ENCODE assay signal across 12 cellular contexts in the genomic region with DNA sequence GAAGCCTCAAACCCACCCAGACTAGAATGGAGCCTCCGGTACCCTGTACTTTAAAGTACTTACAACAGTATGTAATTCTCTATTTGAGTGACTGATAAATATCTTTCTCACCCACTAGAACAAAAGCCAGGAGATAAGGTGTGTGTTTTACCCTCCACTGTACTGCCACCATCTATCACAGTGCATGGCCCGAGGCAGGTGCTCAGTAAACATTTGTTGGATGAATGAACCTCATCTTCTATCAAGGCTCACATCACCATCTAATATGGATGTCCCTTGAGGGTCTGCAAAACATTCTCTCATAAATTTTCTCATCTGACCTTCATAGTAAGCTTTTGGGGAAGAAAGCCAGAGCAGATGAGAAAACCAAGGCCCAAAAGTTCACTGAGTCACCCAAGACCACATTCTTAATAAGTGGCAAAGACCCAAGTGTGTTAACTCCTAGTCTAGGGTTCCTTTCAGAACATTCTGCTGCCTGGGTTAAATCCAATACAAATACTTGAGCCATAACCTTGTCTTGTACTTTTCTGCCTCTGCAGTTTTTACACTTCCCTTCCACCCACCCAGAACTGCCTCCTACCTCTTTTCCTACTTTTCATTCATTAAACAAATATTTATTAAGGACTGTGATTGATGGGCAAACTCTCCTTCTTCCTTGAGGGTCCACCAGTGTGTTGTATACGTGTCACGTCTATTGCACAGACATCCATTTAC. TPM values are rescaled to one million over a fixed set of nuclear protein-coding genes. Genes with fewer than 3 reads are reported as not detected.
DNase-seq lines count a peak whose midpoint lies in the region; ATAC-seq, FAIRE-seq and TF ChIP-seq lines count a peak whose summit lies in the region.
"Had no signal": no experiment of that assay in that cellular context is flagged by ENCODE, and none has a peak within 500 bp of the region (broad histone marks: within the 10 kb centered on the region; RNA-seq: fewer than 3 reads in every experiment).

No MANE protein-coding gene starts in this region.

- H3K9me3 Mint-ChIP-seq in activated T-cell treated with anti-CD3 and anti-CD28 coated beads, Interleukin-2, amount 50 U/mL, for 4 hours = peaks cover 3% of the 10 kb centered on the region
- H3K9me3 Mint-ChIP-seq: activated CD4-positive, alpha-beta T cell treated with anti-CD3 and anti-CD28 coated beads, Interleukin-2, amount 10 ng/mL, durations not matched to agents 7 days and 5 days had no signal

- H3K4me2 ChIP-seq in endothelial cell of umbilical vein (ENCODE audit: insufficient read depth, low read length) = peak overlapping the region; percentile 63

- peaks cover 100% of the 10 kb centered on the region for H3K79me2 ChIP-seq in endothelial cell of umbilical vein (ENCODE audit: control insufficient read depth, insufficient read depth, low read length)

- peaks cover 5% of the 10 kb centered on the region for H3K27me3 Mint-ChIP-seq in activated T-cell treated with anti-CD3 and anti-CD28 coated beads, Interleukin-2, amount 50 U/mL, for 4 hours (ENCODE audit: low read depth)

- no peaks in the 10 kb centered on the region for H3K36me3 ChIP-seq in endothelial cell of umbilical vein (ENCODE audit: control insufficient read depth in 2 of 2, extremely low read depth in 1 of 2, insufficient read depth in 2 of 2, low read length in 2 of 2)

- H2AFZ ChIP-seq in endothelial cell of umbilical vein (ENCODE audit: low read depth, low read length) = no peak overlapping the region

- H3K4me1 Mint-ChIP-seq in activated T-cell treated with anti-CD3 and anti-CD28 coated beads, Interleukin-2, amount 50 U/mL, for 4 hours (ENCODE audit: low read depth) = no peaks in the 10 kb centered on the region
- H3K4me1 Mint-ChIP-seq: activated CD4-positive, alpha-beta T cell treated with anti-CD3 and anti-CD28 coated beads, Interleukin-2, amount 10 ng/mL, durations not matched to agents 7 days and 5 days had no signal

- CTCF ChIA-PET in endothelial cell of umbilical vein (lab: Charles Lee) = interaction anchor here (0.9 to 2.2 kb wide), 5 partner anchors 18 to 202 kb away, joined by 3 to 8 read pairs (median 3); partner anchors contain the start of gene APBB2

- no TSS peak for BruUV-seq in endothelial cell of umbilical vein (replicated peaks; lab: Mats Ljungman, UMichigan)

- no peaks in the 10 kb centered on the region for H3K9me3 ChIP-seq in endothelial cell of umbilical vein (replicated peaks; ENCODE audit: control insufficient read depth, insufficient read depth, low read length)

- H4K20me1 ChIP-seq in endothelial cell of umbilical vein (replicated peaks; ENCODE audit: control insufficient read depth, extremely low read depth, insufficient read depth, low read length) = no peaks in the 10 kb centered on the region

- peak; percentile 7 for TF ChIP-seq POLR2A in endothelial cell of umbilical vein (IDR thresholded peaks at IDR 0.05; ENCODE audit: low read depth, low read length)

- H3K9me1 ChIP-seq in endothelial cell of umbilical vein (replicated peaks; ENCODE audit: control insufficient read depth, extremely low read depth, insufficient read depth, low read length) = no peaks in the 10 kb centered on the region

- no peak for TF ChIP-seq CTCF in endothelial cell of umbilical vein (IDR thresholded peaks at IDR 0.05; ENCODE audit: extremely low read depth in 1 of 2, insufficient read depth in 1 of 2, low read depth in 1 of 2, low read length in 2 of 2)

- POLR2A ChIA-PET in endothelial cell of umbilical vein (lab: Charles Lee) = interaction anchor here (0.6 kb wide), 1 partner anchor 78 kb away, joined by 3 read pairs; no protein-coding TSS in a partner anchor

- intact Hi-C loops in endothelial cell of umbilical vein (cut with micrococcal nuclease) = loop anchor here (2.0 kb wide), 1 partner anchor 14 kb away; no protein-coding TSS in a partner anchor

- no peak overlapping the region for H3K4me3 Mint-ChIP-seq in activated T-cell treated with anti-CD3 and anti-CD28 coated beads, Interleukin-2, amount 50 U/mL, for 4 hours
- H3K4me3 Mint-ChIP-seq: activated CD4-positive, alpha-beta T cell treated with anti-CD3 and anti-CD28 coated beads, Interleukin-2, amount 10 ng/mL, durations not matched to agents 7 days and 5 days had no signal

- ATAC-seq in activated T-cell treated with anti-CD3 and anti-CD28 coated beads, Interleukin-2, amount 50 U/mL, for 4 hours = no peak
- no peak for ATAC-seq in GM18861 (IDR thresholded peaks at IDR 0.05; ENCODE audit: unreplicated experiment)
- ATAC-seq: Panc1 had no signal

- peaks cover 59% of the 10 kb centered on the region for H3K4me1 ChIP-seq in endothelial cell of umbilical vein (ENCODE audit: control insufficient read depth, extremely low read depth, insufficient read depth, low read length)

- H3K9ac ChIP-seq in endothelial cell of umbilical vein (replicated peaks; ENCODE audit: extremely low read depth, insufficient read depth, low read length) = peak overlapping the region; percentile 36

- FAIRE-seq in endothelial cell of umbilical vein (lab: Jason Lieb, UNC) = peak; percentile 54

- in situ Hi-C loops in ACHN (cut with HindIII; ENCODE audit: low pct_ligation_motif_present, low pct_unique_long_range_greater_than_20kb, low sequenced_read_pairs) = no loop called here

- peak overlapping the region; percentile 60 for H3K27ac ChIP-seq in endothelial cell of umbilical vein (ENCODE audit: insufficient read depth, low read depth, low read length)

- H3K36me3 Mint-ChIP-seq in activated T-cell treated with anti-CD3 and anti-CD28 coated beads, Interleukin-2, amount 50 U/mL, for 4 hours (ENCODE audit: insufficient read depth) = no peaks in the 10 kb centered on the region

- no peaks in the 10 kb centered on the region for H3K27me3 ChIP-seq in endothelial cell of umbilical vein (ENCODE audit: control insufficient read depth in 2 of 2, insufficient read depth in 2 of 2, low read length in 2 of 2)

- dilution Hi-C loops in endothelial cell of umbilical vein (cut with MboI; ENCODE audit: extremely low pct_ligation_motif_present, low sequenced_read_pairs) = no loop called here

- H3K4me3 ChIP-seq in endothelial cell of umbilical vein (replicated peaks in 1 of 3; ENCODE audit: insufficient read depth in 1 of 3, low read depth in 1 of 3, low read length in 3 of 3) = no peak overlapping the region

- DNase-seq in ACHN = peak; percentile 56
- peak; percentile 71 for DNase-seq in NCI-H69 (lab: John Stamatoyannopoulos, UW)
- DNase-seq in endothelial cell of umbilical vein (ENCODE audit: low read depth, low spot score) = peak; percentile 84
- peak; percentile 62 for DNase-seq in myocyte (ENCODE audit: low read depth)
- DNase-seq in activated T-cell treated with anti-CD3 and anti-CD28 coated beads, Interleukin-2, amount 50 U/mL, for 4 hours = no peak
- no peak for DNase-seq in SIG-M5 treated with dmso at 0.1 percent for 504 hours (lab: John Stamatoyannopoulos, UW; ENCODE audit: unreplicated experiment)
- DNase-seq in occipital lobe (lab: John Stamatoyannopoulos, UW) = no peak
- DNase-seq: activated CD4-positive, alpha-beta T cell treated with anti-CD3 and anti-CD28 coated beads, Interleukin-2, amount 10 ng/mL, durations not matched to agents 7 days and 5 days; NCI-H1048; stimulated activated CD8-positive, alpha-beta memory T cell treated with anti-CD3 and anti-CD28 coated beads, Interleukin-4, amount 100 ng/mL, for 48 hours had no signal

TF ChIP-seq in endothelial cell of umbilical vein, 7 proteins besides CTCF, POLR2A, EP300 and RAD21:
- TF ChIP-seq GATA2 (IDR thresholded peaks at IDR 0.05; ENCODE audit: insufficient read depth, insufficient read length, low read depth, low read length) = no peak
- TF ChIP-seq JUN (IDR thresholded peaks at IDR 0.05; ENCODE audit: borderline replicate concordance, insufficient read depth, insufficient read length, low read depth) = no peak
- no peak for TF ChIP-seq MYC (IDR thresholded peaks at IDR 0.05; ENCODE audit: low read depth, low read length)
- TF ChIP-seq POLR2AphosphoS5 (IDR thresholded peaks at IDR 0.05; ENCODE audit: insufficient read depth, low read depth, low read length) = peak; percentile 76
- TF ChIP-seq FOS (IDR thresholded peaks at IDR 0.05; ENCODE audit: borderline replicate concordance, insufficient read depth, low read length) = no peak
- no peak for TF ChIP-seq EZH2 (IDR thresholded peaks at IDR 0.05; ENCODE audit: borderline replicate concordance, low read depth, low read length, severe bottlenecking)
- TF ChIP-seq MAX (IDR thresholded peaks at IDR 0.05; ENCODE audit: insufficient read depth, insufficient read length) = no peak

RNA-seq across cellular contexts. Expression of gene APBB2, which starts 35.8 kb away (rescaled TPM):
- 124 and 162 TPM in 2 replicates for total RNA-seq in endothelial cell of umbilical vein
- polyA plus RNA-seq in endothelial cell of umbilical vein = 66.7 and 79.8 TPM in 2 replicates
- polyA plus RNA-seq in endothelial cell of umbilical vein (2011; cell fraction: cytosol; rRNA removed) = 76.8 and 80.8 TPM in 2 replicates
- 189 and 206 TPM in 2 replicates for polyA plus RNA-seq in endothelial cell of umbilical vein (2011; cell fraction: nucleus; rRNA removed)
- polyA plus RNA-seq in endothelial cell of umbilical vein (2012) = 103 and 128 TPM in 2 replicates
- 174 and 191 TPM in 2 replicates for polyA minus RNA-seq in endothelial cell of umbilical vein
- polyA minus RNA-seq in endothelial cell of umbilical vein (2011; cell fraction: cytosol; rRNA and poly(A)+ RNA removed) = 6.2 TPM
- polyA minus RNA-seq in endothelial cell of umbilical vein (2011; cell fraction: nucleus; rRNA and poly(A)+ RNA removed) = 240 and 313 TPM in 2 replicates
- total RNA-seq in myocyte = 50.8 and 51.5 TPM in 2 replicates
- 83.0 TPM for polyA plus RNA-seq in myocyte (2012)
- total RNA-seq in activated T-cell treated with anti-CD3 and anti-CD28 coated beads, Interleukin-2, amount 50 U/mL, for 4 hours = 1 to 10 TPM; 1.1 to 2.2 (median 1.2) TPM
- 78.5 TPM for total RNA-seq in occipital lobe

Comparison
In these comparisons a context has a peak if more than half of its experiments do, and no peak if none do; other contexts are left out.
1. DNase-seq: peak in ACHN (single experiment), NCI-H69 (single experiment), endothelial cell of umbilical vein (single experiment) and myocyte (single experiment); none in activated T-cell treated with anti-CD3 and anti-CD28 coated beads, Interleukin-2, amount 50 U/mL, for 4 hours (single experiment), SIG-M5 treated with dmso at 0.1 percent for 504 hours (single experiment) and occipital lobe (single experiment).
2. RNA of gene APBB2, which starts 35.8 kb away (total RNA-seq): 124 to 162 TPM in endothelial cell of umbilical vein, 78.5 TPM in occipital lobe (single experiment) and 50.8 to 51.5 TPM in myocyte; 1.1 to 2.2 TPM in activated T-cell treated with anti-CD3 and anti-CD28 coated beads, Interleukin-2, amount 50 U/mL, for 4 hours; every median in the first group is over 10 times any median in the second.